In the genomic region with DNA sequence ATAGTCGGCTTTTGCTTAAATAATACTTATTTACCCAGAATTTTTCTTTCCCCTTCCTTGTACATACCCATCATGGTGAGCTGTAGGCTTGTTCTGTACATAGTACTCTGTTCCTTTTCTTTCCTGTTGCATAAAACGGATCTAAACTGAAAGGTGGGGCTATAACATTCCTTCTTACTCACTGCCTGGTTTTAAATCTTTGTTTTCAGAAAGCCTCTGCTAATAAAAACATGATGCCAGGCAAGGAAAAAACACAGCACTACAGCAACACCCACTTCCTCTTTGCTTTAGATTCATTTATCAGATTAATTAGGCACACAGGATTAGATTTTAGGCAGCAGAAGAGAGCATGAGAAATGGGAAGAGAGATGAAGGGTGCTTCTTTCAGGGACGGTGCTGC, we compare ENCODE assay signal across 12 cellular contexts. TPM values are rescaled to one million over a fixed set of nuclear protein-coding genes. Genes with fewer than 3 reads are reported as not detected.
DNase-seq lines count a peak whose midpoint lies in the region; ATAC-seq and TF ChIP-seq lines count a peak whose summit lies in the region.
"Had no signal": no experiment of that assay in that cellular context is flagged by ENCODE, and none has a peak within 500 bp of the region (broad histone marks: within the 10 kb centered on the region; RNA-seq: fewer than 3 reads in every experiment).

No MANE protein-coding gene starts in this region.

- H3K4me3 ChIP-seq in left ventricle myocardium inferior (no peak overlapping the region), brain microvascular endothelial cell (ENCODE audit: low read depth, low read length) (no peak overlapping the region), gastrocnemius medialis (no peak overlapping the region)

- no peaks in the 10 kb centered on the region for H3K9me3 Mint-ChIP-seq in memory B cell
- H3K9me3 Mint-ChIP-seq: stimulated activated effector memory CD8-positive, alpha-beta T cell treated with anti-CD3 and anti-CD28 coated beads, Interleukin-12 subunit alpha, Interleukin-12 subunit beta, amount 100 ng/mL, for 72 hours had no signal

- H3K27me3 Mint-ChIP-seq in memory B cell: no peaks in the 10 kb centered on the region

- H3K27ac Mint-ChIP-seq in memory B cell: peak overlapping the region; percentile 71

- no peak for TF ChIP-seq POLR2A in gastrocnemius medialis (IDR thresholded peaks at IDR 0.05)

- peak overlapping the region; percentile 52 for H3K27ac ChIP-seq in left ventricle myocardium inferior (replicated peaks)
- H3K27ac ChIP-seq in brain microvascular endothelial cell: peak overlapping the region; percentile 77
- H3K27ac ChIP-seq in gastrocnemius medialis: peak overlapping the region in 1 of 4 donors; percentile 11
- H3K27ac ChIP-seq: C4-2B had no signal

- no peak for TF ChIP-seq CTCF in left ventricle myocardium inferior (IDR thresholded peaks at IDR 0.05; ENCODE audit: borderline replicate concordance)
- no peak for TF ChIP-seq CTCF in brain microvascular endothelial cell (IDR thresholded peaks at IDR 0.05; ENCODE audit: low read depth, low read length, missing control alignments)
- no peak for TF ChIP-seq CTCF in gastrocnemius medialis (IDR thresholded peaks at IDR 0.05 in 4 of 5, conservative IDR thresholded peaks at IDR 0.05 in 1 of 5)

- H3K4me1 Mint-ChIP-seq in memory B cell: no peaks in the 10 kb centered on the region

- ATAC-seq in left ventricle myocardium superior (no peak), memory B cell (ENCODE audit: low read depth) (no peak), gastrocnemius medialis (no peak), GM21825 (IDR thresholded peaks at IDR 0.05; ENCODE audit: unreplicated experiment) (no peak)
- ATAC-seq: stimulated activated effector memory CD8-positive, alpha-beta T cell treated with anti-CD3 and anti-CD28 coated beads, Interleukin-12 subunit alpha, Interleukin-12 subunit beta, amount 100 ng/mL, for 72 hours had no signal

- H3K4me3 Mint-ChIP-seq in memory B cell: no peak overlapping the region
- H3K4me3 Mint-ChIP-seq: stimulated activated effector memory CD8-positive, alpha-beta T cell treated with anti-CD3 and anti-CD28 coated beads, Interleukin-12 subunit alpha, Interleukin-12 subunit beta, amount 100 ng/mL, for 72 hours had no signal

- H3K36me3 Mint-ChIP-seq in memory B cell: peaks cover 47% of the 10 kb centered on the region

- DNase-seq in left ventricle myocardium inferior: no peak
- no peak for DNase-seq in left ventricle myocardium superior
- no peak for DNase-seq in brain microvascular endothelial cell
- DNase-seq in memory B cell (ENCODE audit: low spot score in 2 of 2): no peak
- DNase-seq in gastrocnemius medialis: no peak
- DNase-seq in cardiac septum (ENCODE audit: low spot score): no peak
- DNase-seq in retina: no peak
- DNase-seq: GOT3, NCI-H1417 had no signal

- no peaks in the 10 kb centered on the region for H3K27me3 ChIP-seq in left ventricle myocardium inferior (ENCODE audit: low read depth)
- H3K27me3 ChIP-seq in brain microvascular endothelial cell (replicated peaks): no peaks in the 10 kb centered on the region
- H3K27me3 ChIP-seq in gastrocnemius medialis: no peaks in the 10 kb centered on the region

- intact Hi-C loops in left ventricle myocardium inferior (cut with micrococcal nuclease): no loop called here
- intact Hi-C loops in left ventricle myocardium superior (cut with micrococcal nuclease): no loop called here
- intact Hi-C loops in gastrocnemius medialis (cut with DNase I; ENCODE audit: low total_unique reads): loop anchor here (10.0 kb wide), 1 partner anchor 1436 kb away; no protein-coding TSS in a partner anchor
- intact Hi-C loops in cardiac septum (cut with DNase I): no loop called here

- H3K9me3 ChIP-seq in left ventricle myocardium inferior (replicated peaks) (no peaks in the 10 kb centered on the region), gastrocnemius medialis (no peaks in the 10 kb centered on the region)

- H3K4me1 ChIP-seq in left ventricle myocardium inferior: peaks cover 26% of the 10 kb centered on the region
- no peaks in the 10 kb centered on the region for H3K4me1 ChIP-seq in gastrocnemius medialis

- in situ Hi-C loops in brain microvascular endothelial cell (cut with HindIII; ENCODE audit: low pct_ligation_motif_present, low sequenced_read_pairs) (no loop called here), gastrocnemius medialis (cut with MboI; ENCODE audit: low sequenced_read_pairs in 4 of 4) (no loop called here)

- H3K36me3 ChIP-seq in left ventricle myocardium inferior (peaks cover 36% of the 10 kb centered on the region), brain microvascular endothelial cell (replicated peaks) (no peaks in the 10 kb centered on the region), gastrocnemius medialis (peaks cover 0 to 37% of the 10 kb centered on the region in 2 donors)

RNA-seq across cellular contexts. Expression of a gene that starts 19.6 kb away (rescaled TPM):
- total RNA-seq in left ventricle myocardium inferior (6.9 TPM), left ventricle myocardium superior (6.7 TPM), gastrocnemius medialis (1 to 10 TPM; 2.6 to 5.2 (median 3.5) TPM), cardiac septum (6.7 TPM)
